ENCODE assay signal across 13 cellular contexts in the genomic region with DNA sequence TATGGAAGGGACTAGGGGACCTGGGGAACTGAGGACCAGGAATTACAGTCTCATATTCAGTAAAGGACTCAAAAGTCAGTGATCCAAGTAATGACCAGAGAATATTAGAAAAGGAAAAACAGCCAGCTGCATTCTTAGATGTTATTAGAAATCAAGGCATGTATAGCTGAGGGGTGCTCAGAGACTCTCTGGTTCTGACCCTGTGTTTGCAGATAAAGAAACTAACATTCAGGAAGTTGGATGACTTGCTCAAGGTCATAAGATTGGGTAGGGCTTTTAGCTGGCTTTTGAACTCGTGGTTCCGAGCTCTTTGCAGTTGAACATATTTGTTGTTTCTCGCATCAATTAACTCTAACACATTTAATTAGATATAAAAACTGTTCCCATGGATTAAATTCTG.
DNase-seq lines count a peak whose midpoint lies in the region; ATAC-seq lines count a peak whose summit lies in the region.
"Had no signal": no experiment of that assay in that cellular context is flagged by ENCODE, and none has a peak within 500 bp of the region (broad histone marks: within the 10 kb centered on the region; RNA-seq: fewer than 3 reads in every experiment).

No MANE protein-coding gene starts in this region.

- H3K27ac Mint-ChIP-seq in activated naive CD4-positive, alpha-beta T cell treated with anti-CD3 and anti-CD28 coated beads for 36 hours, result peak overlapping the region; percentile 85
- peak overlapping the region in 1 of 2 donors; percentile 88 for H3K27ac Mint-ChIP-seq in activated naive CD4-positive, alpha-beta T cell treated with anti-CD3 and anti-CD28 coated beads, Interleukin-2, amount 50 U/mL, for 72 hours
- peak overlapping the region; percentile 92 for H3K27ac Mint-ChIP-seq in activated T-helper 2 cell treated with anti-CD3 and anti-CD28 coated beads, Interferon-gamma antibody, Interleukin-2, Interleukin-4, amounts not matched to agents 10 μg/mL and 5 μg/mL and 100 μg/mL, durations not matched to agents 14 hours and 24 hours and 36 hours
- peak overlapping the region; percentile 96 for H3K27ac Mint-ChIP-seq in stimulated activated naive B cell treated with anti-CD40 and anti-IgM and Interleukin-4, amounts not matched to agents 10 μg/mL and 1 μg/mL and 100 μg/mL, for 72 hours
- H3K27ac Mint-ChIP-seq in T-helper 2 cell treated with Interferon-gamma antibody and Interleukin-4, amounts not matched to agents 5 μg/mL and 100 μg/mL, for 36 hours, result no peak overlapping the region

- CTCF ChIA-PET in activated naive CD4-positive, alpha-beta T cell treated with anti-CD3 and anti-CD28 coated beads for 36 hours (lab: Charles Lee), result interaction anchor here (0.9 to 7.3 kb wide), 4 partner anchors 9 to 137 kb away, joined by 3 to 131 read pairs (median 4); no protein-coding TSS in a partner anchor

- H3K36me3 Mint-ChIP-seq in activated naive CD4-positive, alpha-beta T cell treated with anti-CD3 and anti-CD28 coated beads for 36 hours (ENCODE audit: low read depth), result peaks cover 9% of the 10 kb centered on the region
- H3K36me3 Mint-ChIP-seq in activated naive CD4-positive, alpha-beta T cell treated with anti-CD3 and anti-CD28 coated beads, Interleukin-2, amount 50 U/mL, for 72 hours, result peaks cover 10 to 53% of the 10 kb centered on the region in 2 donors
- H3K36me3 Mint-ChIP-seq in activated T-helper 2 cell treated with anti-CD3 and anti-CD28 coated beads, Interferon-gamma antibody, Interleukin-2, Interleukin-4, amounts not matched to agents 10 μg/mL and 5 μg/mL and 100 μg/mL, durations not matched to agents 14 hours and 24 hours and 36 hours (ENCODE audit: low read depth), result peaks cover 15% of the 10 kb centered on the region
- H3K36me3 Mint-ChIP-seq in stimulated activated naive B cell treated with anti-CD40 and anti-IgM and Interleukin-4, amounts not matched to agents 10 μg/mL and 1 μg/mL and 100 μg/mL, for 72 hours, result peaks cover 23 to 39% of the 10 kb centered on the region in 2 donors
- H3K36me3 Mint-ChIP-seq in T-helper 2 cell treated with Interferon-gamma antibody and Interleukin-4, amounts not matched to agents 5 μg/mL and 100 μg/mL, for 36 hours (ENCODE audit: low read depth), result peaks cover 11% of the 10 kb centered on the region

- DNase-seq in activated naive CD4-positive, alpha-beta T cell treated with anti-CD3 and anti-CD28 coated beads for 36 hours, result no peak
- DNase-seq in activated naive CD4-positive, alpha-beta T cell treated with anti-CD3 and anti-CD28 coated beads, Interleukin-2, amount 50 U/mL, for 72 hours (ENCODE audit: low spot score in 2 of 2), result no peak
- DNase-seq in MV-4-11 (lab: John Stamatoyannopoulos, UW), result peak; percentile 6
- no peak for DNase-seq in activated T-helper 2 cell treated with anti-CD3 and anti-CD28 coated beads, Interferon-gamma antibody, Interleukin-2, Interleukin-4, amounts not matched to agents 10 μg/mL and 5 μg/mL and 100 μg/mL, durations not matched to agents 14 hours and 24 hours and 36 hours (ENCODE audit: low spot score)
- no peak for DNase-seq in stimulated activated naive B cell treated with anti-CD40 and anti-IgM and Interleukin-4, amounts not matched to agents 10 μg/mL and 1 μg/mL and 100 μg/mL, for 72 hours
- DNase-seq in T-helper 2 cell treated with Interferon-gamma antibody and Interleukin-4, amounts not matched to agents 5 μg/mL and 100 μg/mL, for 36 hours (ENCODE audit: low spot score), result no peak
- DNase-seq: amygdala; effector memory CD8-positive, alpha-beta T cell; NCI-H1417 treated with DMSO at 0.1 percent for 48 hours; NCI-H226 had no signal

- intact Hi-C loops in activated naive CD4-positive, alpha-beta T cell treated with anti-CD3 and anti-CD28 coated beads for 36 hours (cut with micrococcal nuclease), result loop anchor here (1.0 to 10.0 kb wide), 5 partner anchors 8 to 685 kb away; no protein-coding TSS in a partner anchor
- intact Hi-C loops in activated T-helper 2 cell treated with anti-CD3 and anti-CD28 coated beads, Interferon-gamma antibody, Interleukin-2, Interleukin-4, amounts not matched to agents 10 μg/mL and 5 μg/mL and 100 μg/mL, durations not matched to agents 14 hours and 24 hours and 36 hours (cut with micrococcal nuclease), result no loop called here

- no peak for ATAC-seq in activated naive CD4-positive, alpha-beta T cell treated with anti-CD3 and anti-CD28 coated beads, Interleukin-2, amount 50 U/mL, for 72 hours
- ATAC-seq in stimulated activated naive B cell treated with anti-CD40 and anti-IgM and Interleukin-4, amounts not matched to agents 10 μg/mL and 1 μg/mL and 100 μg/mL, for 72 hours (replicated peaks), result no peak
- no peak for ATAC-seq in GM18498 (IDR thresholded peaks at IDR 0.05; ENCODE audit: unreplicated experiment)
- ATAC-seq in HG03159 (IDR thresholded peaks at IDR 0.05; ENCODE audit: unreplicated experiment), result no peak
- ATAC-seq: effector memory CD8-positive, alpha-beta T cell had no signal

- H3K27me3 Mint-ChIP-seq in activated naive CD4-positive, alpha-beta T cell treated with anti-CD3 and anti-CD28 coated beads for 36 hours (ENCODE audit: low read depth), result peaks cover 2% of the 10 kb centered on the region
- no peaks in the 10 kb centered on the region for H3K27me3 Mint-ChIP-seq in activated T-helper 2 cell treated with anti-CD3 and anti-CD28 coated beads, Interferon-gamma antibody, Interleukin-2, Interleukin-4, amounts not matched to agents 10 μg/mL and 5 μg/mL and 100 μg/mL, durations not matched to agents 14 hours and 24 hours and 36 hours (ENCODE audit: low read depth)
- no peaks in the 10 kb centered on the region for H3K27me3 Mint-ChIP-seq in stimulated activated naive B cell treated with anti-CD40 and anti-IgM and Interleukin-4, amounts not matched to agents 10 μg/mL and 1 μg/mL and 100 μg/mL, for 72 hours
- H3K27me3 Mint-ChIP-seq in T-helper 2 cell treated with Interferon-gamma antibody and Interleukin-4, amounts not matched to agents 5 μg/mL and 100 μg/mL, for 36 hours (ENCODE audit: low read depth), result no peaks in the 10 kb centered on the region
- H3K27me3 Mint-ChIP-seq: effector memory CD8-positive, alpha-beta T cell; stimulated activated naive CD8-positive, alpha-beta T cell treated with anti-CD3 and anti-CD28 coated beads, Interleukin-15, Interleukin-2, amounts not matched to agents 100 ng/mL and 50 ng/mL, for 24 hours had no signal

- H3K9me3 Mint-ChIP-seq in activated naive CD4-positive, alpha-beta T cell treated with anti-CD3 and anti-CD28 coated beads for 36 hours, result peaks cover 11% of the 10 kb centered on the region
- H3K9me3 Mint-ChIP-seq in activated naive CD4-positive, alpha-beta T cell treated with anti-CD3 and anti-CD28 coated beads, Interleukin-2, amount 50 U/mL, for 72 hours, result peaks cover 8 to 32% of the 10 kb centered on the region in 2 donors
- peaks cover 20% of the 10 kb centered on the region for H3K9me3 Mint-ChIP-seq in activated T-helper 2 cell treated with anti-CD3 and anti-CD28 coated beads, Interferon-gamma antibody, Interleukin-2, Interleukin-4, amounts not matched to agents 10 μg/mL and 5 μg/mL and 100 μg/mL, durations not matched to agents 14 hours and 24 hours and 36 hours
- H3K9me3 Mint-ChIP-seq in stimulated activated naive B cell treated with anti-CD40 and anti-IgM and Interleukin-4, amounts not matched to agents 10 μg/mL and 1 μg/mL and 100 μg/mL, for 72 hours, result peaks cover 10 to 15% of the 10 kb centered on the region in 2 donors
- H3K9me3 Mint-ChIP-seq in T-helper 2 cell treated with Interferon-gamma antibody and Interleukin-4, amounts not matched to agents 5 μg/mL and 100 μg/mL, for 36 hours, result peaks cover 18% of the 10 kb centered on the region

- H3K4me1 Mint-ChIP-seq in activated naive CD4-positive, alpha-beta T cell treated with anti-CD3 and anti-CD28 coated beads for 36 hours (ENCODE audit: low read depth), result peaks cover 72% of the 10 kb centered on the region
- H3K4me1 Mint-ChIP-seq in activated T-helper 2 cell treated with anti-CD3 and anti-CD28 coated beads, Interferon-gamma antibody, Interleukin-2, Interleukin-4, amounts not matched to agents 10 μg/mL and 5 μg/mL and 100 μg/mL, durations not matched to agents 14 hours and 24 hours and 36 hours (ENCODE audit: low read depth), result peaks cover 59% of the 10 kb centered on the region
- H3K4me1 Mint-ChIP-seq in stimulated activated naive B cell treated with anti-CD40 and anti-IgM and Interleukin-4, amounts not matched to agents 10 μg/mL and 1 μg/mL and 100 μg/mL, for 72 hours, result peaks cover 55 to 85% of the 10 kb centered on the region in 2 donors
- peaks cover 48% of the 10 kb centered on the region for H3K4me1 Mint-ChIP-seq in T-helper 2 cell treated with Interferon-gamma antibody and Interleukin-4, amounts not matched to agents 5 μg/mL and 100 μg/mL, for 36 hours (ENCODE audit: low read depth)

- H3K4me3 Mint-ChIP-seq in activated naive CD4-positive, alpha-beta T cell treated with anti-CD3 and anti-CD28 coated beads for 36 hours, result no peak overlapping the region
- H3K4me3 Mint-ChIP-seq in activated T-helper 2 cell treated with anti-CD3 and anti-CD28 coated beads, Interferon-gamma antibody, Interleukin-2, Interleukin-4, amounts not matched to agents 10 μg/mL and 5 μg/mL and 100 μg/mL, durations not matched to agents 14 hours and 24 hours and 36 hours (ENCODE audit: low read depth), result no peak overlapping the region
- no peak overlapping the region for H3K4me3 Mint-ChIP-seq in stimulated activated naive B cell treated with anti-CD40 and anti-IgM and Interleukin-4, amounts not matched to agents 10 μg/mL and 1 μg/mL and 100 μg/mL, for 72 hours
- no peak overlapping the region for H3K4me3 Mint-ChIP-seq in T-helper 2 cell treated with Interferon-gamma antibody and Interleukin-4, amounts not matched to agents 5 μg/mL and 100 μg/mL, for 36 hours
- H3K4me3 Mint-ChIP-seq: stimulated activated naive CD8-positive, alpha-beta T cell treated with anti-CD3 and anti-CD28 coated beads, Interleukin-15, Interleukin-2, amounts not matched to agents 100 ng/mL and 50 ng/mL, for 24 hours had no signal
